Comparison of ENCODE assay signal across 23 cellular contexts in genomic region chr1:29498126-29499100, GRCh38.
DNase-seq lines count a peak whose midpoint lies in the region; ATAC-seq and TF ChIP-seq lines count a peak whose summit lies in the region.
"Had no signal": no experiment of that assay in that cellular context is flagged by ENCODE, and none has a peak within 500 bp of the region (broad histone marks: within the 10 kb centered on the region; RNA-seq: fewer than 3 reads in every experiment).

No MANE protein-coding gene starts in this region.

- intact Hi-C loops in testis (cut with DNase I; ENCODE audit: low total_unique reads) (no loop called here), body of pancreas (cut with DNase I) (no loop called here)

- 89% methylated on average over 12 to 13 of the region's 14 CpGs for WGBS in testis, 2 donors
- WGBS in body of pancreas, 2 donors, result 84 to 85% methylated on average over 14 of the region's 14 CpGs

- H3K4me3 ChIP-seq in testis (no peak overlapping the region), body of pancreas (no peak overlapping the region), BE2C (ENCODE audit: low read depth, low read length) (no peak overlapping the region)
- H3K4me3 ChIP-seq: BLaER1 treated with 17β-estradiol and CSF1 and Interleukin-3, amounts not matched to agents 10 nM and 100 nM; GM23248; K562; suprapubic skin had no signal

- ATAC-seq in body of pancreas, result no peak
- no peak for ATAC-seq in HG03135 (IDR thresholded peaks at IDR 0.05; ENCODE audit: unreplicated experiment)
- ATAC-seq: K562, left colon had no signal

- TF ChIP-seq POLR2A in testis (IDR thresholded peaks at IDR 0.05) (no peak), body of pancreas (IDR thresholded peaks at IDR 0.05) (no peak)

- H3K36me3 ChIP-seq in testis (ENCODE audit: low read depth, missing control alignments) (no peaks in the 10 kb centered on the region), body of pancreas (replicated peaks in 1 of 2; ENCODE audit: insufficient read depth in 1 of 2, low read depth in 2 of 2) (no peaks in the 10 kb centered on the region), BE2C (no peaks in the 10 kb centered on the region)
- H3K36me3 ChIP-seq: BLaER1 treated with 17β-estradiol and CSF1 and Interleukin-3, amounts not matched to agents 10 nM and 100 nM; suprapubic skin had no signal

- H3K4me1 ChIP-seq in testis (no peaks in the 10 kb centered on the region), body of pancreas (no peaks in the 10 kb centered on the region), BE2C (no peaks in the 10 kb centered on the region)
- H3K4me1 ChIP-seq: BLaER1 treated with 17β-estradiol and CSF1 and Interleukin-3, amounts not matched to agents 10 nM and 100 nM had no signal

- H3K27ac ChIP-seq in testis (no peak overlapping the region), body of pancreas (no peak overlapping the region)
- H3K27ac ChIP-seq: BLaER1 treated with 17β-estradiol and CSF1 and Interleukin-3, amounts not matched to agents 10 nM and 100 nM; GM23248; HL-60; suprapubic skin had no signal

- DNase-seq in M059J (ENCODE audit: low read depth) (peak; percentile 57), amniotic epithelial cell (ENCODE audit: low read depth) (peak; percentile 5), kidney tubule cell (ENCODE audit: low spot score) (peak; percentile 9), testis (peak; percentile 0), body of pancreas (no peak), BE2C (no peak)
- DNase-seq: activated CD4-positive, alpha-beta T cell treated with anti-CD3 and anti-CD28 coated beads for 4 hours; activated naive CD8-positive, alpha-beta T cell treated with anti-CD3 and anti-CD28 coated beads for 36 hours; activated T-cell treated with anti-CD3 and anti-CD28 coated beads for 4 hours; DMS 273 treated with DMSO at 0.1 percent for 48 hours; GM23248; left colon; NCI-H2029 treated with DMSO at 0.1 percent for 48 hours; NCI-H526; OCI-M1; SK-N-SH; stimulated activated CD4-positive, alpha-beta T cell treated with anti-CD3 and anti-CD28 coated beads, Interleukin-4, amount 100 ng/mL, for 4 hours; stimulated activated CD8-positive, alpha-beta memory T cell treated with anti-CD3 and anti-CD28 coated beads, Interleukin-4, amount 100 ng/mL, for 48 hours had no signal

- no peaks in the 10 kb centered on the region for H3K9me3 ChIP-seq in testis
- no peaks in the 10 kb centered on the region for H3K9me3 ChIP-seq in body of pancreas
- H3K9me3 ChIP-seq in BE2C, result no peaks in the 10 kb centered on the region
- H3K9me3 ChIP-seq: SK-N-SH had no signal

- TF ChIP-seq CTCF in testis (IDR thresholded peaks at IDR 0.05) (no peak), body of pancreas (IDR thresholded peaks at IDR 0.05) (no peak), BE2C (IDR thresholded peaks at IDR 0.05; ENCODE audit: low read depth, low read length) (no peak)

- no peaks in the 10 kb centered on the region for H3K27me3 ChIP-seq in testis
- no peaks in the 10 kb centered on the region for H3K27me3 ChIP-seq in body of pancreas
- H3K27me3 ChIP-seq in BE2C, result no peaks in the 10 kb centered on the region
- H3K27me3 ChIP-seq: BLaER1 treated with 17β-estradiol and CSF1 and Interleukin-3, amounts not matched to agents 10 nM and 100 nM had no signal

Comparison
In these comparisons a context has a peak if more than half of its experiments do, and no peak if none do; other contexts are left out.
1. DNase-seq: peak in M059J (single experiment), amniotic epithelial cell (single experiment), kidney tubule cell (single experiment) and testis (single experiment); none in body of pancreas (0 of 4) and BE2C (single experiment).